1 cellular context compared by ENCODE assay signal in genomic region chr17:35555695-35556094, GRCh38.
TF ChIP-seq lines count a peak whose summit lies in the region.

No MANE protein-coding gene starts in this region.

TF ChIP-seq in IMR-90, 13 proteins besides CTCF, POLR2A, EP300 and RAD21:
- no peak for TF ChIP-seq MAZ (IDR thresholded peaks at IDR 0.05; ENCODE audit: borderline replicate concordance, low read depth, low read length)
- TF ChIP-seq CEBPB (IDR thresholded peaks at IDR 0.05; ENCODE audit: low read depth, low read length), result no peak
- no peak for TF ChIP-seq CHD1 (IDR thresholded peaks at IDR 0.05; ENCODE audit: low read depth, low read length)
- no peak for TF ChIP-seq ELK1 (IDR thresholded peaks at IDR 0.05; ENCODE audit: borderline replicate concordance, low read depth, low read length)
- no peak for TF ChIP-seq BHLHE40 (IDR thresholded peaks at IDR 0.05; ENCODE audit: low read depth, low read length)
- no peak for TF ChIP-seq FOS (IDR thresholded peaks at IDR 0.05; ENCODE audit: low read depth, low read length)
- no peak for TF ChIP-seq SMC3 (IDR thresholded peaks at IDR 0.05; ENCODE audit: low read depth, low read length)
- TF ChIP-seq NFE2L2 (IDR thresholded peaks at IDR 0.05; ENCODE audit: low read depth, low read length), result no peak
- TF ChIP-seq MAFK (IDR thresholded peaks at IDR 0.05; ENCODE audit: low read depth, low read length), result no peak
- TF ChIP-seq MXI1 (IDR thresholded peaks at IDR 0.05; ENCODE audit: borderline replicate concordance, low read depth, low read length), result no peak
- no peak for TF ChIP-seq RCOR1 (IDR thresholded peaks at IDR 0.05; ENCODE audit: insufficient replicate concordance, low read length)
- no peak for TF ChIP-seq RFX5 (IDR thresholded peaks at IDR 0.05; ENCODE audit: low read depth, low read length)
- no peak for TF ChIP-seq USF2 (IDR thresholded peaks at IDR 0.05; ENCODE audit: low read depth, low read length)
